In the genomic region with DNA sequence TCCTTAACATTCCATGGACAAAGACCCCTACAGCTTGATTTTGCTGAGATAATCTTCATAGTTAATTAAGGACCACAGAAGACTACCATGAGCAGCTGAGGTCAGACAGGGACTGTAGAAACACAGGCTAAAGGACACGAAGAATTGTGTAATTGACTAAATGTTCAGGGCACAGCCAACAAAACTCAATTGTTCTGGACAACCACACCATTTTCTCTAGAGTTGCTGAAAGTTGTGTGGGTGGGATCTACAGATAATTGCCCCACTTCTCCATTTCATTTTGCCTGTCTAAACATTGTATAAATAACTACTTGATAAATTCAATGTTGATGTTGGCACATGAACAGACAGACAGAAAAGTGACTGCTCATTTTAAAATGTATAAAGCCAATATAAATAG, we compare ENCODE assay signal across 2 cellular contexts.
A peak's percentile ranks its signal among the peaks of the same experiment; 100 is the strongest.
TF ChIP-seq lines count a peak whose summit lies in the region.

No MANE protein-coding gene starts in this region.

TF ChIP-seq in IMR-90, 13 proteins besides CTCF, POLR2A, EP300 and RAD21:
- TF ChIP-seq, protein P1, sequence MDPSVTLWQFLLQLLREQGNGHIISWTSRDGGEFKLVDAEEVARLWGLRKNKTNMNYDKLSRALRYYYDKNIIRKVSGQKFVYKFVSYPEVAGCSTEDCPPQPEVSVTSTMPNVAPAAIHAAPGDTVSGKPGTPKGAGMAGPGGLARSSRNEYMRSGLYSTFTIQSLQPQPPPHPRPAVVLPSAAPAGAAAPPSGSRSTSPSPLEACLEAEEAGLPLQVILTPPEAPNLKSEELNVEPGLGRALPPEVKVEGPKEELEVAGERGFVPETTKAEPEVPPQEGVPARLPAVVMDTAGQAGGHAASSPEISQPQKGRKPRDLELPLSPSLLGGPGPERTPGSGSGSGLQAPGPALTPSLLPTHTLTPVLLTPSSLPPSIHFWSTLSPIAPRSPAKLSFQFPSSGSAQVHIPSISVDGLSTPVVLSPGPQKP (IDR thresholded peaks at IDR 0.05; ENCODE audit: borderline replicate concordance, low read depth, low read length), result no peak
- TF ChIP-seq SMC3 (IDR thresholded peaks at IDR 0.05; ENCODE audit: low read depth, low read length), result no peak
- no peak for TF ChIP-seq NFE2L2 (IDR thresholded peaks at IDR 0.05; ENCODE audit: low read depth, low read length)
- no peak for TF ChIP-seq CHD1 (IDR thresholded peaks at IDR 0.05; ENCODE audit: low read depth, low read length)
- no peak for TF ChIP-seq CEBPB (IDR thresholded peaks at IDR 0.05; ENCODE audit: low read depth, low read length)
- no peak for TF ChIP-seq MAFK (IDR thresholded peaks at IDR 0.05; ENCODE audit: low read depth, low read length)
- TF ChIP-seq RCOR1 (IDR thresholded peaks at IDR 0.05; ENCODE audit: insufficient replicate concordance, low read length), result no peak
- no peak for TF ChIP-seq MXI1 (IDR thresholded peaks at IDR 0.05; ENCODE audit: borderline replicate concordance, low read depth, low read length)
- TF ChIP-seq, protein P2, sequence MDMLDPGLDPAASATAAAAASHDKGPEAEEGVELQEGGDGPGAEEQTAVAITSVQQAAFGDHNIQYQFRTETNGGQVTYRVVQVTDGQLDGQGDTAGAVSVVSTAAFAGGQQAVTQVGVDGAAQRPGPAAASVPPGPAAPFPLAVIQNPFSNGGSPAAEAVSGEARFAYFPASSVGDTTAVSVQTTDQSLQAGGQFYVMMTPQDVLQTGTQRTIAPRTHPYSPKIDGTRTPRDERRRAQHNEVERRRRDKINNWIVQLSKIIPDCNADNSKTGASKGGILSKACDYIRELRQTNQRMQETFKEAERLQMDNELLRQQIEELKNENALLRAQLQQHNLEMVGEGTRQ (IDR thresholded peaks at IDR 0.05; ENCODE audit: low read depth, low read length), result no peak
- TF ChIP-seq BHLHE40 (IDR thresholded peaks at IDR 0.05; ENCODE audit: low read depth, low read length), result no peak
- no peak for TF ChIP-seq RFX5 (IDR thresholded peaks at IDR 0.05; ENCODE audit: low read depth, low read length)
- TF ChIP-seq FOS (IDR thresholded peaks at IDR 0.05; ENCODE audit: low read depth, low read length), result no peak

TF ChIP-seq in HepG2, 621 proteins besides CTCF, POLR2A, EP300 and RAD21:
- TF ChIP-seq, protein P3, sequence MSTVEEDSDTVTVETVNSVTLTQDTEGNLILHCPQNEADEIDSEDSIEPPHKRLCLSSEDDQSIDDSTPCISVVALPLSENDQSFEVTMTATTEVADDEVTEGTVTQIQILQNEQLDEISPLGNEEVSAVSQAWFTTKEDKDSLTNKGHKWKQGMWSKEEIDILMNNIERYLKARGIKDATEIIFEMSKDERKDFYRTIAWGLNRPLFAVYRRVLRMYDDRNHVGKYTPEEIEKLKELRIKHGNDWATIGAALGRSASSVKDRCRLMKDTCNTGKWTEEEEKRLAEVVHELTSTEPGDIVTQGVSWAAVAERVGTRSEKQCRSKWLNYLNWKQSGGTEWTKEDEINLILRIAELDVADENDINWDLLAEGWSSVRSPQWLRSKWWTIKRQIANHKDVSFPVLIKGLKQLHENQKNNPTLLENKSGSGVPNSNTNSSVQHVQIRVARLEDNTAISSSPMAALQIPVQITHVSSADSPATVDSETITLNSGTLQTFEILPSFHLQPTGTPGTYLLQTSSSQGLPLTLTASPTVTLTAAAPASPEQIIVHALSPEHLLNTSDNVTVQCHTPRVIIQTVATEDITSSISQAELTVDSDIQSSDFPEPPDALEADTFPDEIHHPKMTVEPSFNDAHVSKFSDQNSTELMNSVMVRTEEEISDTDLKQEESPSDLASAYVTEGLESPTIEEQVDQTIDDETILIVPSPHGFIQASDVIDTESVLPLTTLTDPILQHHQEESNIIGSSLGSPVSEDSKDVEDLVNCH (CRISPR knock-in tag; IDR thresholded peaks at IDR 0.05), result no peak
- no peak for TF ChIP-seq SRY (CRISPR knock-in tag; IDR thresholded peaks at IDR 0.05)
- no peak for TF ChIP-seq ZC3H13 (CRISPR knock-in tag; IDR thresholded peaks at IDR 0.05)
- no peak for TF ChIP-seq ZNF460 (CRISPR knock-in tag; IDR thresholded peaks at IDR 0.05; ENCODE audit: borderline replicate concordance)
- no peak for TF ChIP-seq ZNF230 (CRISPR knock-in tag; IDR thresholded peaks at IDR 0.05)
- no peak for TF ChIP-seq KDM6A (CRISPR knock-in tag; IDR thresholded peaks at IDR 0.05; ENCODE audit: low read depth)
- no peak for TF ChIP-seq SCMH1 (CRISPR knock-in tag; IDR thresholded peaks at IDR 0.05; ENCODE audit: borderline replicate concordance)
- TF ChIP-seq, protein P4, sequence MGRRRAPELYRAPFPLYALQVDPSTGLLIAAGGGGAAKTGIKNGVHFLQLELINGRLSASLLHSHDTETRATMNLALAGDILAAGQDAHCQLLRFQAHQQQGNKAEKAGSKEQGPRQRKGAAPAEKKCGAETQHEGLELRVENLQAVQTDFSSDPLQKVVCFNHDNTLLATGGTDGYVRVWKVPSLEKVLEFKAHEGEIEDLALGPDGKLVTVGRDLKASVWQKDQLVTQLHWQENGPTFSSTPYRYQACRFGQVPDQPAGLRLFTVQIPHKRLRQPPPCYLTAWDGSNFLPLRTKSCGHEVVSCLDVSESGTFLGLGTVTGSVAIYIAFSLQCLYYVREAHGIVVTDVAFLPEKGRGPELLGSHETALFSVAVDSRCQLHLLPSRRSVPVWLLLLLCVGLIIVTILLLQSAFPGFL (CRISPR knock-in tag; IDR thresholded peaks at IDR 0.05), result no peak
- no peak for TF ChIP-seq CCAR2 (optimal IDR thresholded peaks at IDR 0.05; ENCODE audit: low read depth, low read length)
- TF ChIP-seq SSRP1 (CRISPR knock-in tag; IDR thresholded peaks at IDR 0.05), result no peak
- TF ChIP-seq, protein P5, sequence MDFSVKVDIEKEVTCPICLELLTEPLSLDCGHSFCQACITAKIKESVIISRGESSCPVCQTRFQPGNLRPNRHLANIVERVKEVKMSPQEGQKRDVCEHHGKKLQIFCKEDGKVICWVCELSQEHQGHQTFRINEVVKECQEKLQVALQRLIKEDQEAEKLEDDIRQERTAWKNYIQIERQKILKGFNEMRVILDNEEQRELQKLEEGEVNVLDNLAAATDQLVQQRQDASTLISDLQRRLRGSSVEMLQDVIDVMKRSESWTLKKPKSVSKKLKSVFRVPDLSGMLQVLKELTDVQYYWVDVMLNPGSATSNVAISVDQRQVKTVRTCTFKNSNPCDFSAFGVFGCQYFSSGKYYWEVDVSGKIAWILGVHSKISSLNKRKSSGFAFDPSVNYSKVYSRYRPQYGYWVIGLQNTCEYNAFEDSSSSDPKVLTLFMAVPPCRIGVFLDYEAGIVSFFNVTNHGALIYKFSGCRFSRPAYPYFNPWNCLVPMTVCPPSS (IDR thresholded peaks at IDR 0.05), result no peak
- TF ChIP-seq, protein P6, sequence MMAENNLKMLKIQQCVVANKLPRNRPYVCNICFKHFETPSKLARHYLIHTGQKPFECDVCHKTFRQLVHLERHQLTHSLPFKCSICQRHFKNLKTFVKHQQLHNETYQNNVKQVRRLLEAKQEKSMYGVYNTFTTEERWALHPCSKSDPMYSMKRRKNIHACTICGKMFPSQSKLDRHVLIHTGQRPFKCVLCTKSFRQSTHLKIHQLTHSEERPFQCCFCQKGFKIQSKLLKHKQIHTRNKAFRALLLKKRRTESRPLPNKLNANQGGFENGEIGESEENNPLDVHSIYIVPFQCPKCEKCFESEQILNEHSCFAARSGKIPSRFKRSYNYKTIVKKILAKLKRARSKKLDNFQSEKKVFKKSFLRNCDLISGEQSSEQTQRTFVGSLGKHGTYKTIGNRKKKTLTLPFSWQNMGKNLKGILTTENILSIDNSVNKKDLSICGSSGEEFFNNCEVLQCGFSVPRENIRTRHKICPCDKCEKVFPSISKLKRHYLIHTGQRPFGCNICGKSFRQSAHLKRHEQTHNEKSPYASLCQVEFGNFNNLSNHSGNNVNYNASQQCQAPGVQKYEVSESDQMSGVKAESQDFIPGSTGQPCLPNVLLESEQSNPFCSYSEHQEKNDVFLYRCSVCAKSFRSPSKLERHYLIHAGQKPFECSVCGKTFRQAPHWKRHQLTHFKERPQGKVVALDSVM (CRISPR knock-in tag; IDR thresholded peaks at IDR 0.05), result no peak
- TF ChIP-seq, protein P7, sequence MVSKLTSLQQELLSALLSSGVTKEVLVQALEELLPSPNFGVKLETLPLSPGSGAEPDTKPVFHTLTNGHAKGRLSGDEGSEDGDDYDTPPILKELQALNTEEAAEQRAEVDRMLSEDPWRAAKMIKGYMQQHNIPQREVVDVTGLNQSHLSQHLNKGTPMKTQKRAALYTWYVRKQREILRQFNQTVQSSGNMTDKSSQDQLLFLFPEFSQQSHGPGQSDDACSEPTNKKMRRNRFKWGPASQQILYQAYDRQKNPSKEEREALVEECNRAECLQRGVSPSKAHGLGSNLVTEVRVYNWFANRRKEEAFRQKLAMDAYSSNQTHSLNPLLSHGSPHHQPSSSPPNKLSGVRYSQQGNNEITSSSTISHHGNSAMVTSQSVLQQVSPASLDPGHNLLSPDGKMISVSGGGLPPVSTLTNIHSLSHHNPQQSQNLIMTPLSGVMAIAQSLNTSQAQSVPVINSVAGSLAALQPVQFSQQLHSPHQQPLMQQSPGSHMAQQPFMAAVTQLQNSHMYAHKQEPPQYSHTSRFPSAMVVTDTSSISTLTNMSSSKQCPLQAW (CRISPR knock-in tag; IDR thresholded peaks at IDR 0.05), result no peak
- TF ChIP-seq ZNF816 (CRISPR knock-in tag; IDR thresholded peaks at IDR 0.05; ENCODE audit: borderline replicate concordance), result no peak
- TF ChIP-seq, protein P8, sequence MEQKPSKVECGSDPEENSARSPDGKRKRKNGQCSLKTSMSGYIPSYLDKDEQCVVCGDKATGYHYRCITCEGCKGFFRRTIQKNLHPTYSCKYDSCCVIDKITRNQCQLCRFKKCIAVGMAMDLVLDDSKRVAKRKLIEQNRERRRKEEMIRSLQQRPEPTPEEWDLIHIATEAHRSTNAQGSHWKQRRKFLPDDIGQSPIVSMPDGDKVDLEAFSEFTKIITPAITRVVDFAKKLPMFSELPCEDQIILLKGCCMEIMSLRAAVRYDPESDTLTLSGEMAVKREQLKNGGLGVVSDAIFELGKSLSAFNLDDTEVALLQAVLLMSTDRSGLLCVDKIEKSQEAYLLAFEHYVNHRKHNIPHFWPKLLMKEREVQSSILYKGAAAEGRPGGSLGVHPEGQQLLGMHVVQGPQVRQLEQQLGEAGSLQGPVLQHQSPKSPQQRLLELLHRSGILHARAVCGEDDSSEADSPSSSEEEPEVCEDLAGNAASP (CRISPR knock-in tag; IDR thresholded peaks at IDR 0.05; ENCODE audit: borderline replicate concordance), result peak; percentile 67; the same call in 1 of the 2 replicates
- TF ChIP-seq, protein P9, sequence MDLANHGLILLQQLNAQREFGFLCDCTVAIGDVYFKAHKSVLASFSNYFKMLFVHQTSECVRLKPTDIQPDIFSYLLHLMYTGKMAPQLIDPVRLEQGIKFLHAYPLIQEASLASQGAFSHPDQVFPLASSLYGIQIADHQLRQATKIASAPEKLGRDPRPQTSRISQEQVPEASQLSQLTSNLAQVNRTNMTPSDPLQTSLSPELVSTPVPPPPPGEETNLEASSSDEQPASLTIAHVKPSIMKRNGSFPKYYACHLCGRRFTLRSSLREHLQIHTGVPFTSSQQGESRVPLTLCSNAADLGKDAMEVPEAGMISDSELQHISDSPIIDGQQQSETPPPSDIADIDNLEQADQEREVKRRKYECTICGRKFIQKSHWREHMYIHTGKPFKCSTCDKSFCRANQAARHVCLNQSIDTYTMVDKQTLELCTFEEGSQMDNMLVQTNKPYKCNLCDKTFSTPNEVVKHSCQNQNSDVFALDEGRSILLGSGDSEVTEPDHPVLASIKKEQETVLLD (CRISPR knock-in tag; IDR thresholded peaks at IDR 0.05; ENCODE audit: low read depth), result no peak
- TF ChIP-seq, protein P10, sequence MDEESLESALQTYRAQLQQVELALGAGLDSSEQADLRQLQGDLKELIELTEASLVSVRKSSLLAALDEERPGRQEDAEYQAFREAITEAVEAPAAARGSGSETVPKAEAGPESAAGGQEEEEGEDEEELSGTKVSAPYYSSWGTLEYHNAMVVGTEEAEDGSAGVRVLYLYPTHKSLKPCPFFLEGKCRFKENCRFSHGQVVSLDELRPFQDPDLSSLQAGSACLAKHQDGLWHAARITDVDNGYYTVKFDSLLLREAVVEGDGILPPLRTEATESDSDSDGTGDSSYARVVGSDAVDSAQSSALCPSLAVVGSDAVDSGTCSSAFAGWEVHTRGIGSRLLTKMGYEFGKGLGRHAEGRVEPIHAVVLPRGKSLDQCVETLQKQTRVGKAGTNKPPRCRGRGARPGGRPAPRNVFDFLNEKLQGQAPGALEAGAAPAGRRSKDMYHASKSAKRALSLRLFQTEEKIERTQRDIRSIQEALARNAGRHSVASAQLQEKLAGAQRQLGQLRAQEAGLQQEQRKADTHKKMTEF (CRISPR knock-in tag; IDR thresholded peaks at IDR 0.05), result no peak
- TF ChIP-seq, protein P11, sequence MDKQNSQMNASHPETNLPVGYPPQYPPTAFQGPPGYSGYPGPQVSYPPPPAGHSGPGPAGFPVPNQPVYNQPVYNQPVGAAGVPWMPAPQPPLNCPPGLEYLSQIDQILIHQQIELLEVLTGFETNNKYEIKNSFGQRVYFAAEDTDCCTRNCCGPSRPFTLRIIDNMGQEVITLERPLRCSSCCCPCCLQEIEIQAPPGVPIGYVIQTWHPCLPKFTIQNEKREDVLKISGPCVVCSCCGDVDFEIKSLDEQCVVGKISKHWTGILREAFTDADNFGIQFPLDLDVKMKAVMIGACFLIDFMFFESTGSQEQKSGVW (CRISPR knock-in tag; IDR thresholded peaks at IDR 0.05; ENCODE audit: borderline replicate concordance), result no peak
- TF ChIP-seq SOX6 (IDR thresholded peaks at IDR 0.05), result no peak
- TF ChIP-seq SOX6 (CRISPR knock-in tag; IDR thresholded peaks at IDR 0.05), result peak; percentile 56
- TF ChIP-seq, protein P12, sequence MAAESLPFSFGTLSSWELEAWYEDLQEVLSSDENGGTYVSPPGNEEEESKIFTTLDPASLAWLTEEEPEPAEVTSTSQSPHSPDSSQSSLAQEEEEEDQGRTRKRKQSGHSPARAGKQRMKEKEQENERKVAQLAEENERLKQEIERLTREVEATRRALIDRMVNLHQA (CRISPR knock-in tag; IDR thresholded peaks at IDR 0.05), result no peak
- TF ChIP-seq MTA1 (CRISPR knock-in tag; IDR thresholded peaks at IDR 0.05; ENCODE audit: borderline replicate concordance), result no peak
- TF ChIP-seq DR1 (CRISPR knock-in tag; IDR thresholded peaks at IDR 0.05), result no peak
- no peak for TF ChIP-seq MZF1 (CRISPR knock-in tag; IDR thresholded peaks at IDR 0.05; ENCODE audit: borderline replicate concordance)
- TF ChIP-seq SOX13 (IDR thresholded peaks at IDR 0.05), result no peak
- peak in 1 of 2 experiments; percentile 67; a peak in 2 of 4 replicates for TF ChIP-seq SOX13 (CRISPR knock-in tag; conservative IDR thresholded peaks at IDR 0.05 in 1 of 2, IDR thresholded peaks at IDR 0.05 in 1 of 2)
- TF ChIP-seq ZNF577 (CRISPR knock-in tag; IDR thresholded peaks at IDR 0.05; ENCODE audit: borderline replicate concordance, low read depth), result no peak
- peak; percentile 54; the same call in 1 of the 2 replicates for TF ChIP-seq SOX5 (CRISPR knock-in tag; IDR thresholded peaks at IDR 0.05; ENCODE audit: borderline replicate concordance)
- TF ChIP-seq PAF1 (CRISPR knock-in tag; IDR thresholded peaks at IDR 0.05), result no peak
- TF ChIP-seq ZNF780A (CRISPR knock-in tag; IDR thresholded peaks at IDR 0.05), result no peak
- no peak for TF ChIP-seq SP1 (IDR thresholded peaks at IDR 0.05)
- no peak for TF ChIP-seq SP1 (CRISPR knock-in tag; IDR thresholded peaks at IDR 0.05)
- peak; percentile 17; the same call in 1 of the 2 replicates for TF ChIP-seq CEBPB (IDR thresholded peaks at IDR 0.05; ENCODE audit: borderline replicate concordance, low read depth, low read length)
- no peak for TF ChIP-seq ZNF292 (CRISPR knock-in tag; IDR thresholded peaks at IDR 0.05; ENCODE audit: borderline replicate concordance, low read depth)
- no peak for TF ChIP-seq NR2F6 (IDR thresholded peaks at IDR 0.05)
- TF ChIP-seq NR2F6 (CRISPR knock-in tag; IDR thresholded peaks at IDR 0.05), result peak; percentile 26; the same call in 1 of the 2 replicates
- no peak for TF ChIP-seq ZNF160 (CRISPR knock-in tag; IDR thresholded peaks at IDR 0.05)
- peak; percentile 22; the same call in 1 of the 2 replicates for TF ChIP-seq CEBPG (CRISPR knock-in tag; IDR thresholded peaks at IDR 0.05)
